1 cellular context compared by ENCODE assay signal in genomic region chr1:100249537-100250257, GRCh38.
TF ChIP-seq lines count a peak whose summit lies in the region.

Gene DBT (minus strand): TSS chr1:100249834. CDS start chr1:100249820, 14 bp downstream.

TF ChIP-seq in HEK293, 187 proteins besides CTCF, POLR2A, EP300 and RAD21 (continued from another document and continues in another):
- TF ChIP-seq, protein P1, sequence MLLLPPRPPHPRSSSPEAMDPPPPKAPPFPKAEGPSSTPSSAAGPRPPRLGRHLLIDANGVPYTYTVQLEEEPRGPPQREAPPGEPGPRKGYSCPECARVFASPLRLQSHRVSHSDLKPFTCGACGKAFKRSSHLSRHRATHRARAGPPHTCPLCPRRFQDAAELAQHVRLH (tag by site-specific recombination; IDR thresholded peaks at IDR 0.05) = no peak
- TF ChIP-seq IKZF3 (tag by site-specific recombination; IDR thresholded peaks at IDR 0.05) (0 out of 2 replicates have a peak, but pooled peaks have one; percentile 43), ZFP41 (tag by site-specific recombination; IDR thresholded peaks at IDR 0.05; ENCODE audit: borderline replicate concordance) (no peak), ZNF837 (tag by site-specific recombination; IDR thresholded peaks at IDR 0.05) (no peak), REPIN1 (tag by site-specific recombination; IDR thresholded peaks at IDR 0.05; ENCODE audit: low read depth) (no peak), KLF9 (tag by site-specific recombination; IDR thresholded peaks at IDR 0.05; ENCODE audit: low read depth) (0 out of 2 replicates have a peak, but pooled peaks have one; percentile 44), ZNF514 (tag by site-specific recombination; IDR thresholded peaks at IDR 0.05) (no peak), INSM2 (tag by site-specific recombination; IDR thresholded peaks at IDR 0.05) (peak; percentile 59), GLIS2 (tag by site-specific recombination; IDR thresholded peaks at IDR 0.05) (peak; percentile 84), ZNF157 (tag by site-specific recombination; IDR thresholded peaks at IDR 0.05) (no peak), ZNF670 (tag by site-specific recombination; IDR thresholded peaks at IDR 0.05; ENCODE audit: low read depth) (no peak), ZFP69B (tag by site-specific recombination; IDR thresholded peaks at IDR 0.05) (0 out of 2 replicates have a peak, but pooled peaks have one; percentile 34), ZNF664 (tag by site-specific recombination; IDR thresholded peaks at IDR 0.05) (no peak), ZBTB26 (tag by site-specific recombination; optimal IDR thresholded peaks at IDR 0.05) (peak; percentile 23), GFI1B (tag by site-specific recombination; IDR thresholded peaks at IDR 0.05) (no peak), ZNF248 (tag by site-specific recombination; IDR thresholded peaks at IDR 0.05) (no peak), ZNF19 (tag by site-specific recombination; IDR thresholded peaks at IDR 0.05; ENCODE audit: low read depth) (no peak), ZFHX2 (tag by site-specific recombination; conservative IDR thresholded peaks at IDR 0.05) (no peak), ZBTB7A (tag by site-specific recombination; IDR thresholded peaks at IDR 0.05; ENCODE audit: low read depth) (no peak), ZNF510 (tag by site-specific recombination; IDR thresholded peaks at IDR 0.05; ENCODE audit: insufficient replicate concordance) (no peak), BCL11B (tag by site-specific recombination; IDR thresholded peaks at IDR 0.05; ENCODE audit: low read depth) (peak; percentile 58; the same call in 1 of the 2 replicates), ZSCAN23 (tag by site-specific recombination; IDR thresholded peaks at IDR 0.05) (no peak), ZNF10 (tag by site-specific recombination; IDR thresholded peaks at IDR 0.05) (peak; percentile 58; the same call in 1 of the 2 replicates), ZNF302 (tag by site-specific recombination; IDR thresholded peaks at IDR 0.05; ENCODE audit: low read depth) (no peak), ZNF513 (tag by site-specific recombination; IDR thresholded peaks at IDR 0.05) (no peak), ZNF112 (tag by site-specific recombination; IDR thresholded peaks at IDR 0.05) (no peak), ZXDB (tag by site-specific recombination; IDR thresholded peaks at IDR 0.05) (peak; percentile 78; the same call in 1 of the 2 replicates), ZNF585B (tag by site-specific recombination; IDR thresholded peaks at IDR 0.05) (no peak), PBX3 (CRISPR knock-in tag; IDR thresholded peaks at IDR 0.05) (no peak), ZNF629 (tag by site-specific recombination; IDR thresholded peaks at IDR 0.05) (peak; percentile 58; the same call in 1 of the 2 replicates), ZBTB17 (tag by site-specific recombination; IDR thresholded peaks at IDR 0.05) (peak; percentile 99), ZBTB48 (tag by site-specific recombination; IDR thresholded peaks at IDR 0.05) (peak; percentile 51; the same call in 1 of the 2 replicates), ZNF830 (tag by site-specific recombination; IDR thresholded peaks at IDR 0.05; ENCODE audit: low read depth) (no peak), KLF7 (tag by site-specific recombination; IDR thresholded peaks at IDR 0.05; ENCODE audit: borderline replicate concordance) (no peak), ZNF350 (tag by site-specific recombination; IDR thresholded peaks at IDR 0.05) (no peak), ZNF148 (tag by site-specific recombination; IDR thresholded peaks at IDR 0.05; ENCODE audit: borderline replicate concordance) (no peak), ZNF354C (tag by site-specific recombination; IDR thresholded peaks at IDR 0.05; ENCODE audit: borderline replicate concordance, low read depth) (no peak), ZNF658 (tag by site-specific recombination; IDR thresholded peaks at IDR 0.05) (no peak), ZNF777 (tag by site-specific recombination; IDR thresholded peaks at IDR 0.05; ENCODE audit: borderline replicate concordance) (no peak), ZNF76 (tag by site-specific recombination; IDR thresholded peaks at IDR 0.05; ENCODE audit: borderline replicate concordance, low read depth) (peak; percentile 66; the same call in 1 of the 2 replicates), PRDM1 (tag by site-specific recombination; IDR thresholded peaks at IDR 0.05) (peak; percentile 66), ZNF175 (tag by site-specific recombination; IDR thresholded peaks at IDR 0.05) (no peak), ZNF394 (tag by site-specific recombination; IDR thresholded peaks at IDR 0.05; ENCODE audit: borderline replicate concordance) (peak; percentile 65; the same call in 1 of the 2 replicates), TRIM28 (IDR thresholded peaks at IDR 0.05; ENCODE audit: borderline replicate concordance, low read length) (no peak), ZNF626 (tag by site-specific recombination; IDR thresholded peaks at IDR 0.05) (no peak), ZBTB1 (tag by site-specific recombination; IDR thresholded peaks at IDR 0.05) (no peak), ZNF843 (tag by site-specific recombination; IDR thresholded peaks at IDR 0.05) (no peak; the same call in 1 of the 2 replicates), ZNF274 (IDR thresholded peaks at IDR 0.05; ENCODE audit: low read length) (no peak), ZNF274 (tag by site-specific recombination; IDR thresholded peaks at IDR 0.05; ENCODE audit: borderline replicate concordance) (no peak), ZNF623 (tag by site-specific recombination; IDR thresholded peaks at IDR 0.05) (no peak), KLF1 (tag by site-specific recombination; IDR thresholded peaks at IDR 0.05) (no peak), SP2 (tag by site-specific recombination; IDR thresholded peaks at IDR 0.05) (peak; percentile 97)
- TF ChIP-seq, protein P2, sequence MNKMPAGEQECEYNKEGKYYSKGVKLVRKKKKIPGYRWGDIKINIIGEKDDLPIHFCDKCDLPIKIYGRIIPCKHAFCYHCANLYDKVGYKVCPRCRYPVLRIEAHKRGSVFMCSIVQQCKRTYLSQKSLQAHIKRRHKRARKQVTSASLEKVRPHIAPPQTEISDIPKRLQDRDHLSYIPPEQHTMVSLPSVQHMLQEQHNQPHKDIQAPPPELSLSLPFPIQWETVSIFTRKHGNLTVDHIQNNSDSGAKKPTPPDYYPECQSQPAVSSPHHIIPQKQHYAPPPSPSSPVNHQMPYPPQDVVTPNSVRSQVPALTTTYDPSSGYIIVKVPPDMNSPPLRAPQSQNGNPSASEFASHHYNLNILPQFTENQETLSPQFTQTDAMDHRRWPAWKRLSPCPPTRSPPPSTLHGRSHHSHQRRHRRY (tag by site-specific recombination; IDR thresholded peaks at IDR 0.05) = no peak
- TF ChIP-seq, protein P3, sequence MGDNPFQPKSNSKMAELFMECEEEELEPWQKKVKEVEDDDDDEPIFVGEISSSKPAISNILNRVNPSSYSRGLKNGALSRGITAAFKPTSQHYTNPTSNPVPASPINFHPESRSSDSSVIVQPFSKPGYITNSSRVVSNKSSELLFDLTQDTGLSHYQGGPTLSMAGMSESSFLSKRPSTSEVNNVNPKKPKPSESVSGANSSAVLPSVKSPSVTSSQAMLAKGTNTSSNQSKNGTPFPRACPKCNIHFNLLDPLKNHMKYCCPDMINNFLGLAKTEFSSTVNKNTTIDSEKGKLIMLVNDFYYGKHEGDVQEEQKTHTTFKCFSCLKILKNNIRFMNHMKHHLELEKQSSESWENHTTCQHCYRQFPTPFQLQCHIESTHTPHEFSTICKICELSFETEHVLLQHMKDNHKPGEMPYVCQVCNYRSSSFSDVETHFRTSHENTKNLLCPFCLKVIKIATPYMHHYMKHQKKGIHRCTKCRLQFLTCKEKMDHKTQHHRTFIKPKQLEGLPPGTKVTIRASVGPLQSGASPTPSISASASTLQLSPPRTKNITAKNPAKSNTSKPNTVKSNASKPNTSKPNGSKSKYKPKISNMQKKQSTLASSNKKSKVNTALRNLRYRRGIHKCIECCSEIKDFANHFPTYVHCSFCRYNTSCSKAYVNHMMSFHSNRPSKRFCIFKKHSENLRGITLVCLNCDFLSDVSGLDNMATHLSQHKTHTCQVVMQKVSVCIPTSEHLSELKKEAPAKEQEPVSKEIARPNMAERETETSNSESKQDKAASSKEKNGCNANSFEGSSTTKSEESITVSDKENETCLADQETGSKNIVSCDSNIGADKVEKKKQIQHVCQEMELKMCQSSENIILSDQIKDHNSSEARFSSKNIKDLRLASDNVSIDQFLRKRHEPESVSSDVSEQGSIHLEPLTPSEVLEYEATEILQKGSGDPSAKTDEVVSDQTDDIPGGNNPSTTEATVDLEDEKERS (tag by site-specific recombination; IDR thresholded peaks at IDR 0.05) = 0 out of 2 replicates have a peak, but pooled peaks have one; percentile 36
- TF ChIP-seq, protein P4, sequence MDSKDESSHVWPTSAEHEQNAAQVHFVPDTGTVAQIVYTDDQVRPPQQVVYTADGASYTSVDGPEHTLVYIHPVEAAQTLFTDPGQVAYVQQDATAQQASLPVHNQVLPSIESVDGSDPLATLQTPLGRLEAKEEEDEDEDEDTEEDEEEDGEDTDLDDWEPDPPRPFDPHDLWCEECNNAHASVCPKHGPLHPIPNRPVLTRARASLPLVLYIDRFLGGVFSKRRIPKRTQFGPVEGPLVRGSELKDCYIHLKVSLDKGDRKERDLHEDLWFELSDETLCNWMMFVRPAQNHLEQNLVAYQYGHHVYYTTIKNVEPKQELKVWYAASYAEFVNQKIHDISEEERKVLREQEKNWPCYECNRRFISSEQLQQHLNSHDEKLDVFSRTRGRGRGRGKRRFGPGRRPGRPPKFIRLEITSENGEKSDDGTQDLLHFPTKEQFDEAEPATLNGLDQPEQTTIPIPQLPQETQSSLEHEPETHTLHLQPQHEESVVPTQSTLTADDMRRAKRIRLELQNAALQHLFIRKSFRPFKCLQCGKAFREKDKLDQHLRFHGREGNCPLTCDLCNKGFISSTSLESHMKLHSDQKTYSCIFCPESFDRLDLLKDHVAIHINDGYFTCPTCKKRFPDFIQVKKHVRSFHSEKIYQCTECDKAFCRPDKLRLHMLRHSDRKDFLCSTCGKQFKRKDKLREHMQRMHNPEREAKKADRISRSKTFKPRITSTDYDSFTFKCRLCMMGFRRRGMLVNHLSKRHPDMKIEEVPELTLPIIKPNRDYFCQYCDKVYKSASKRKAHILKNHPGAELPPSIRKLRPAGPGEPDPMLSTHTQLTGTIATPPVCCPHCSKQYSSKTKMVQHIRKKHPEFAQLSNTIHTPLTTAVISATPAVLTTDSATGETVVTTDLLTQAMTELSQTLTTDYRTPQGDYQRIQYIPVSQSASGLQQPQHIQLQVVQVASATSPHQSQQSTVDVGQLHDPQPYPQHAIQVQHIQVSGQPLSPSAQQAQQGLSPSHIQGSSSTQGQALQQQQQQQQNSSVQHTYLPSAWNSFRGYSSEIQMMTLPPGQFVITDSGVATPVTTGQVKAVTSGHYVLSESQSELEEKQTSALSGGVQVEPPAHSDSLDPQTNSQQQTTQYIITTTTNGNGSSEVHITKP (tag by site-specific recombination; IDR thresholded peaks at IDR 0.05) = peak; percentile 98
